Comparison of ENCODE assay signal across 19 cellular contexts in the genomic region with DNA sequence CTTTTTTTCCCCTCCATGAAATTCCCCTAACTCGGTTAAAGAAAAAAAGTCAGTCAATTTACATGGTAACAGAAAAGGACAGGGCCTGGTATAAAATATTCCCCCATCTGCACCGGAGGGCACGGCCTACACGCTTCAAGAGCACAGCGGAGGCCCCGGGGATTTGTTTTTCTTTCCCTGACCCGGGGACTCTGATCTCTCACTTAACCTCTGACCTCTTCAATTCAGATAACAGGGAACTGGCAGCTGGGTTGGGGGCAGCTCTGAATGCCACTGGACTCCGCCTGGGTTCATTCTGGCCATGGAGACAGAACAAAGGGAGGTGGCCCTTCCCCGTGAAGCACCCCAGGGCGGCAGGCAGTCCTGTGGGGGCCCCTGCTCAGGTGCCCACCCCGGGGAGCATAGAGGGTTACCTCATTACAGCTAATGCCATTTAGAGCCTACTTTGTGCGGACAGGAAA.
DNase-seq lines count a peak whose midpoint lies in the region; TF ChIP-seq lines count a peak whose summit lies in the region.
"Had no signal": no experiment of that assay in that cellular context is flagged by ENCODE, and none has a peak within 500 bp of the region (broad histone marks: within the 10 kb centered on the region; RNA-seq: fewer than 3 reads in every experiment).

No MANE protein-coding gene starts in this region.

- TF ChIP-seq CTCF in glutamatergic neuron (IDR thresholded peaks at IDR 0.05; ENCODE audit: partially characterized antibody, unreplicated experiment) = no peak
- no peak for TF ChIP-seq CTCF in nephron progenitor cell (IDR thresholded peaks at IDR 0.05)
- no peak for TF ChIP-seq CTCF in uterus (IDR thresholded peaks at IDR 0.05)
- TF ChIP-seq CTCF in colonic mucosa (IDR thresholded peaks at IDR 0.05) = no peak

- H3K27me3 Mint-ChIP-seq in glutamatergic neuron (ENCODE audit: unreplicated experiment) (peaks cover 8% of the 10 kb centered on the region), nephron progenitor cell (ENCODE audit: low read depth, poor library complexity) (peaks cover 50% of the 10 kb centered on the region)
- H3K27me3 Mint-ChIP-seq: activated CD4-positive, alpha-beta T cell treated with anti-CD3 and anti-CD28 coated beads, Interleukin-2, amount 10 ng/mL, durations not matched to agents 7 days and 5 days; CD4-positive, alpha-beta T cell had no signal

- H3K9me3 Mint-ChIP-seq in glutamatergic neuron (ENCODE audit: unreplicated experiment) (peaks cover 7% of the 10 kb centered on the region), nephron progenitor cell (no peaks in the 10 kb centered on the region)
- H3K9me3 Mint-ChIP-seq: activated CD4-positive, alpha-beta T cell treated with anti-CD3 and anti-CD28 coated beads, Interleukin-2, amount 10 ng/mL, durations not matched to agents 7 days and 5 days; activated naive CD4-positive, alpha-beta T cell treated with anti-CD3 and anti-CD28 coated beads for 36 hours; CD4-positive, alpha-beta T cell had no signal

- H3K4me3 ChIP-seq in uterus (no peak overlapping the region), colonic mucosa (no peak overlapping the region)
- H3K4me3 ChIP-seq: SK-N-MC, skin epidermis, upper lobe of left lung had no signal

- peak overlapping the region; percentile 53 to 67 for H3K27ac ChIP-seq in uterus
- no peak overlapping the region for H3K27ac ChIP-seq in colonic mucosa
- H3K27ac ChIP-seq: upper lobe of left lung had no signal

- peaks cover 0 to 6% of the 10 kb centered on the region in 2 donors for H3K4me1 ChIP-seq in uterus
- H3K4me1 ChIP-seq in colonic mucosa = no peaks in the 10 kb centered on the region
- H3K4me1 ChIP-seq: upper lobe of left lung had no signal

- H3K27me3 ChIP-seq in uterus = no peaks in the 10 kb centered on the region
- H3K27me3 ChIP-seq in colonic mucosa = no peaks in the 10 kb centered on the region
- H3K27me3 ChIP-seq: ascending aorta, upper lobe of left lung had no signal

- TF ChIP-seq POLR2A in uterus (IDR thresholded peaks at IDR 0.05) = no peak

- DNase-seq in NCI-H82 (lab: John Stamatoyannopoulos, UW) (peak; percentile 23), NCI-H82 treated with DMSO at 0.1 percent for 48 hours (lab: John Stamatoyannopoulos, UW; ENCODE audit: unreplicated experiment) (no peak), glutamatergic neuron (peak; percentile 73), nephron progenitor cell (peak; percentile 67), uterus (no peak), SIG-M5 (lab: John Stamatoyannopoulos, UW) (no peak), colonic mucosa (no peak), hippocampal formation (lab: John Stamatoyannopoulos, UW) (no peak)
- DNase-seq: 8988T; activated CD4-positive, alpha-beta T cell treated with anti-CD3 and anti-CD28 coated beads, Interleukin-2, amount 10 ng/mL, durations not matched to agents 7 days and 5 days; activated naive CD4-positive, alpha-beta T cell treated with anti-CD3 and anti-CD28 coated beads for 36 hours; CD4-positive, alpha-beta T cell; MM.1S; NCI-H2029 treated with DMSO at 0.1 percent for 48 hours; NCI-H524 had no signal

- intact Hi-C loops in uterus (cut with DNase I; ENCODE audit: low total_unique reads) = no loop called here
- intact Hi-C loops in colonic mucosa (cut with DNase I) = no loop called here

- H3K36me3 ChIP-seq in uterus (no peaks in the 10 kb centered on the region), colonic mucosa (no peaks in the 10 kb centered on the region)
- H3K36me3 ChIP-seq: ascending aorta, upper lobe of left lung had no signal

- no peak overlapping the region for H3K9ac ChIP-seq in colonic mucosa (ENCODE audit: low read depth in 2 of 2, low read length in 2 of 2)

- no peaks in the 10 kb centered on the region for H3K9me3 ChIP-seq in uterus
- no peaks in the 10 kb centered on the region for H3K9me3 ChIP-seq in colonic mucosa
- H3K9me3 ChIP-seq: ascending aorta, upper lobe of left lung had no signal

- H3K4me3 Mint-ChIP-seq in glutamatergic neuron (ENCODE audit: unreplicated experiment) (no peak overlapping the region), nephron progenitor cell (peak overlapping the region; percentile 19)
- H3K4me3 Mint-ChIP-seq: activated CD4-positive, alpha-beta T cell treated with anti-CD3 and anti-CD28 coated beads, Interleukin-2, amount 10 ng/mL, durations not matched to agents 7 days and 5 days; activated naive CD4-positive, alpha-beta T cell treated with anti-CD3 and anti-CD28 coated beads for 36 hours; CD4-positive, alpha-beta T cell had no signal

- H3K27ac Mint-ChIP-seq in glutamatergic neuron (ENCODE audit: unreplicated experiment) (peak overlapping the region; percentile 59), nephron progenitor cell (peak overlapping the region; percentile 55)
- H3K27ac Mint-ChIP-seq: activated CD4-positive, alpha-beta T cell treated with anti-CD3 and anti-CD28 coated beads, Interleukin-2, amount 10 ng/mL, durations not matched to agents 7 days and 5 days; activated naive CD4-positive, alpha-beta T cell treated with anti-CD3 and anti-CD28 coated beads for 36 hours; CD4-positive, alpha-beta T cell had no signal

- peaks cover 19% of the 10 kb centered on the region for H3K4me1 Mint-ChIP-seq in glutamatergic neuron (ENCODE audit: low read depth, unreplicated experiment)
- peaks cover 55% of the 10 kb centered on the region for H3K4me1 Mint-ChIP-seq in nephron progenitor cell
- H3K4me1 Mint-ChIP-seq: activated CD4-positive, alpha-beta T cell treated with anti-CD3 and anti-CD28 coated beads, Interleukin-2, amount 10 ng/mL, durations not matched to agents 7 days and 5 days had no signal

- H3K36me3 Mint-ChIP-seq in glutamatergic neuron (ENCODE audit: unreplicated experiment) (no peaks in the 10 kb centered on the region), nephron progenitor cell (ENCODE audit: low read depth) (no peaks in the 10 kb centered on the region)

Comparison
In these comparisons a context has a peak if more than half of its experiments do, and no peak if none do; other contexts are left out.
1. DNase-seq: peak in NCI-H82 (single experiment), glutamatergic neuron (single experiment) and nephron progenitor cell (single experiment); none in NCI-H82 treated with DMSO at 0.1 percent for 48 hours (single experiment), uterus (0 of 2), SIG-M5 (single experiment), colonic mucosa (single experiment) and hippocampal formation (0 of 2).